In the genomic region with DNA sequence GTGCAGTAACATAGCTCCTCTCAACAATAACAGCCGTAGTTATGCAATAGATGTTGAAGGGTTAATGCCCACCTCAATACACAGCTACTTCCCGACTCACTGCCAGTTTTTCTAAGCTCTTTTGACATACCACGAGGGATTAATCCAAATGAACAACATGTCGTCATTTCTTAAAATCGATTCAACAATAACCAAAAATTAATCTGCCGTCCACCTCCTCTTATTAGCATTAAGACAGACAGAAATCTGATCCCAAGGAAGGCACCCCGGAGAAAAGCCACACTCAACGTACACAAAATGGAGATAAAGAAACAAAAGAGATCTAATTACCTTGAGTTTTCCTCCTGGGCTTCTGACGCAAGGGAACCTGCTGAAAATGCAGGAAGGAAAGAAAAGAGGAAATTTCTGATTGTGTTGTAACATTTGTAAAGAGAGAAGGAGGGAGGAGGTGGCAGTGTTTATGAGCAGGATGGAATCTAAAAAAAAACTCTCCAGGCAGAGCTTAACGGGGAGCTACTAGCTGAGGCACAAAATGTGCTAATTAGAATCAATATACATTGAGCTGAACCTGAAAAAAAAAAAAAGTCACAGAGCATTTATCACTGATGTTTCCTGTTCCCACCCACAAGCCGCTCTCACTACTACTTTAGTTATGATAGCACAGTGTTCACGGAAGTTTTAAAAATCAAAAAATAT, we compare ENCODE assay signal across 8 cellular contexts.
A peak's percentile ranks its signal among the peaks of the same experiment; 100 is the strongest.
DNase-seq lines count a peak whose midpoint lies in the region; ATAC-seq and TF ChIP-seq lines count a peak whose summit lies in the region.

No MANE protein-coding gene starts in this region.

- TF ChIP-seq POLR2A in sigmoid colon (IDR thresholded peaks at IDR 0.05): no peak

- no peaks in the 10 kb centered on the region for H3K27me3 Mint-ChIP-seq in activated T-helper 1 cell treated with anti-CD3 and anti-CD28 coated beads, Interleukin-12 subunit alpha, Interleukin-12 subunit beta, Interleukin-2, Interleukin-4 antibody, amounts not matched to agents 30 ng/mL and 10 ng/mL and 1 ng/mL, durations not matched to agents 14 hours and 24 hours and 36 hours (ENCODE audit: insufficient read depth)
- H3K27me3 Mint-ChIP-seq in mesothelial cell of epicardium (ENCODE audit: low read depth): peaks cover 4% of the 10 kb centered on the region

- intact Hi-C loops in activated T-helper 1 cell treated with anti-CD3 and anti-CD28 coated beads, Interleukin-12 subunit alpha, Interleukin-12 subunit beta, Interleukin-2, Interleukin-4 antibody, amounts not matched to agents 30 ng/mL and 10 ng/mL and 1 ng/mL, durations not matched to agents 14 hours and 24 hours and 36 hours (cut with micrococcal nuclease): loop anchor here (2.0 to 10.0 kb wide), 6 partner anchors 30 to 1170 kb away; a partner anchor contains a TSS
- intact Hi-C loops in sigmoid colon (cut with DNase I): no loop called here

- TF ChIP-seq CTCF in DOHH2 (IDR thresholded peaks at IDR 0.05; ENCODE audit: low read depth, low read length, poor library complexity, severe bottlenecking): no peak
- TF ChIP-seq CTCF in mesothelial cell of epicardium (IDR thresholded peaks at IDR 0.05; ENCODE audit: unreplicated experiment): no peak
- no peak for TF ChIP-seq CTCF in sigmoid colon (IDR thresholded peaks at IDR 0.05)

- H3K27ac ChIP-seq in DOHH2 (ENCODE audit: low read depth, low read length) (no peak overlapping the region), sigmoid colon (no peak overlapping the region)

- DNase-seq in activated T-helper 1 cell treated with anti-CD3 and anti-CD28 coated beads, Interleukin-12 subunit alpha, Interleukin-12 subunit beta, Interleukin-2, Interleukin-4 antibody, amounts not matched to agents 30 ng/mL and 10 ng/mL and 1 ng/mL, durations not matched to agents 14 hours and 24 hours and 36 hours (ENCODE audit: low spot score): no peak
- no peak for DNase-seq in mesothelial cell of epicardium (ENCODE audit: low spot score in 2 of 2, unreplicated experiment in 2 of 2)
- DNase-seq in sigmoid colon: no peak
- no peak for DNase-seq in HK-2 (ENCODE audit: unreplicated experiment)
- DNase-seq in stimulated activated CD4-positive, alpha-beta T cell treated with anti-CD3 and anti-CD28 coated beads, Interleukin-1b, Interleukin-23, amount 100 ng/mL, for 48 hours: no peak

- H3K27me3 ChIP-seq in DOHH2 (ENCODE audit: control insufficient read depth, low read length): no peaks in the 10 kb centered on the region
- no peaks in the 10 kb centered on the region for H3K27me3 ChIP-seq in sigmoid colon

- no peak for TF ChIP-seq EP300 in sigmoid colon (IDR thresholded peaks at IDR 0.05)

- ATAC-seq in GM21360 (IDR thresholded peaks at IDR 0.05; ENCODE audit: unreplicated experiment) (peak; percentile 42), HG03558 (IDR thresholded peaks at IDR 0.05; ENCODE audit: extremely low read depth, unreplicated experiment) (peak; percentile 25)

- peak overlapping the region; percentile 85 for H3K4me3 Mint-ChIP-seq in activated T-helper 1 cell treated with anti-CD3 and anti-CD28 coated beads, Interleukin-12 subunit alpha, Interleukin-12 subunit beta, Interleukin-2, Interleukin-4 antibody, amounts not matched to agents 30 ng/mL and 10 ng/mL and 1 ng/mL, durations not matched to agents 14 hours and 24 hours and 36 hours
- H3K4me3 Mint-ChIP-seq in mesothelial cell of epicardium: peak overlapping the region; percentile 58

- H3K4me2 ChIP-seq in DOHH2 (ENCODE audit: low read length): peak overlapping the region; percentile 12

- H4K20me1 ChIP-seq in DOHH2 (ENCODE audit: control insufficient read depth, insufficient read depth, low read depth, low read length): no peaks in the 10 kb centered on the region

- no peaks in the 10 kb centered on the region for H3K9me3 ChIP-seq in DOHH2 (ENCODE audit: control insufficient read depth, insufficient read depth, low read length)
- no peaks in the 10 kb centered on the region for H3K9me3 ChIP-seq in sigmoid colon

- H3K9me3 Mint-ChIP-seq in activated T-helper 1 cell treated with anti-CD3 and anti-CD28 coated beads, Interleukin-12 subunit alpha, Interleukin-12 subunit beta, Interleukin-2, Interleukin-4 antibody, amounts not matched to agents 30 ng/mL and 10 ng/mL and 1 ng/mL, durations not matched to agents 14 hours and 24 hours and 36 hours: peaks cover 11% of the 10 kb centered on the region
- no peaks in the 10 kb centered on the region for H3K9me3 Mint-ChIP-seq in mesothelial cell of epicardium

- H3K4me1 ChIP-seq in DOHH2 (ENCODE audit: control insufficient read depth, low read length) (peaks cover 16% of the 10 kb centered on the region), sigmoid colon (no peaks in the 10 kb centered on the region)

- H3F3A ChIP-seq in DOHH2 (ENCODE audit: control insufficient read depth, insufficient read depth): no peaks in the 10 kb centered on the region

- H3K4me3 ChIP-seq in DOHH2 (ENCODE audit: low read length) (no peak overlapping the region), sigmoid colon (peak overlapping the region in 1 of 4 donors; percentile 7)

- no peaks in the 10 kb centered on the region for H3K79me2 ChIP-seq in DOHH2 (ENCODE audit: control insufficient read depth, low read length)

- peak overlapping the region; percentile 76 for H3K27ac Mint-ChIP-seq in activated T-helper 1 cell treated with anti-CD3 and anti-CD28 coated beads, Interleukin-12 subunit alpha, Interleukin-12 subunit beta, Interleukin-2, Interleukin-4 antibody, amounts not matched to agents 30 ng/mL and 10 ng/mL and 1 ng/mL, durations not matched to agents 14 hours and 24 hours and 36 hours
- peak overlapping the region; percentile 8 for H3K27ac Mint-ChIP-seq in mesothelial cell of epicardium

- WGBS in sigmoid colon, 2 donors: 35 to 61% methylated on average over 12 of the region's 12 CpGs

- no peaks in the 10 kb centered on the region for H3K36me3 ChIP-seq in DOHH2 (ENCODE audit: control insufficient read depth, low read length)
- no peaks in the 10 kb centered on the region for H3K36me3 ChIP-seq in sigmoid colon

- H3K9me2 ChIP-seq in DOHH2 (replicated peaks; ENCODE audit: control insufficient read depth, low read length): no peaks in the 10 kb centered on the region

- H3K4me1 Mint-ChIP-seq in activated T-helper 1 cell treated with anti-CD3 and anti-CD28 coated beads, Interleukin-12 subunit alpha, Interleukin-12 subunit beta, Interleukin-2, Interleukin-4 antibody, amounts not matched to agents 30 ng/mL and 10 ng/mL and 1 ng/mL, durations not matched to agents 14 hours and 24 hours and 36 hours (ENCODE audit: low read depth): peaks cover 87% of the 10 kb centered on the region
- H3K4me1 Mint-ChIP-seq in mesothelial cell of epicardium: peaks cover 15% of the 10 kb centered on the region

- H3K36me3 Mint-ChIP-seq in activated T-helper 1 cell treated with anti-CD3 and anti-CD28 coated beads, Interleukin-12 subunit alpha, Interleukin-12 subunit beta, Interleukin-2, Interleukin-4 antibody, amounts not matched to agents 30 ng/mL and 10 ng/mL and 1 ng/mL, durations not matched to agents 14 hours and 24 hours and 36 hours (ENCODE audit: low read depth): peaks cover 12% of the 10 kb centered on the region
- no peaks in the 10 kb centered on the region for H3K36me3 Mint-ChIP-seq in mesothelial cell of epicardium
